33 cellular contexts compared by ENCODE assay signal in the genomic region with DNA sequence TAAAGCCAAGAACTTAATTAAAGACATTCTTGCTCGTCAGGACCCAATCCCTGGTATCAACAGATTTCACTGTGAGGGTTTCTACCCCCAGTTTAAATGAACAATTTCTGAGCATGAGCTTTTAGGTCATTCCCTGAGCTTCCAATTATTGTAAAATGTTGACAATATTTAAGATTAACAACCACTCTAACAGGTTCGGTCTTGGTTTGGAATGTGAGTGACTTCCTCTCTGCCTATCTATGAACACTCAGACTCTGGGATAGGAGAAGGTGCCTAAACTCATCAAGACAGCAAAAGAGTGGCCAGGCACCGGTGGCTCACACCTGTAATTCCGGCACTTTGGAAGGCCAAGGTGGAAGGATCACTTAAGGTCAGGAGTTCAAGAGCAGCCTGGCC.
"Had no signal": no experiment of that assay in that cellular context is flagged by ENCODE, and none has a peak within 500 bp of the region (broad histone marks: within the 10 kb centered on the region; RNA-seq: fewer than 3 reads in every experiment).

No MANE protein-coding gene starts in this region.

- H3K4me1 ChIP-seq: breast epithelium, gastroesophageal sphincter, pancreas, prostate gland, sigmoid colon, upper lobe of right lung had no signal

- H3K4me2 ChIP-seq: hepatocyte had no signal

- H3K9me3 Mint-ChIP-seq: activated B cell treated with CpG ODN at 0.5 μM for 24 hours; activated CD8-positive, alpha-beta T cell treated with anti-CD3 and anti-CD28 coated beads for 36 hours; activated T-cell treated with anti-CD3 and anti-CD28 coated beads, Interleukin-2, amount 50 U/mL, for 4 hours; activated T-helper 17 cell treated with anti-CD3 and anti-CD28 coated beads, Interleukin-2, amount 50 U/mL, for 72 hours; mesothelial cell of epicardium; naive B cell; neural crest cell; stimulated activated memory B cell treated with anti-CD40 and anti-IgM and Interleukin-4, amounts not matched to agents 10 μg/mL and 1 μg/mL and 100 μg/mL, for 72 hours; stimulated activated naive CD8-positive, alpha-beta T cell treated with anti-CD3 and anti-CD28 coated beads, Interleukin-15, amount 100 ng/mL, for 72 hours; T-helper 2 cell treated with Interferon-gamma antibody and Interleukin-4, amounts not matched to agents 5 μg/mL and 100 μg/mL, for 36 hours had no signal

- H3K4me3 Mint-ChIP-seq: activated B cell treated with CpG ODN at 0.5 μM for 24 hours; activated CD8-positive, alpha-beta T cell treated with anti-CD3 and anti-CD28 coated beads for 36 hours; activated T-cell treated with anti-CD3 and anti-CD28 coated beads, Interleukin-2, amount 50 U/mL, for 4 hours; activated T-helper 17 cell treated with anti-CD3 and anti-CD28 coated beads, Interleukin-2, amount 50 U/mL, for 72 hours; mesothelial cell of epicardium; neural crest cell; stimulated activated memory B cell treated with anti-CD40 and anti-IgM and Interleukin-4, amounts not matched to agents 10 μg/mL and 1 μg/mL and 100 μg/mL, for 72 hours; stimulated activated naive CD8-positive, alpha-beta T cell treated with anti-CD3 and anti-CD28 coated beads, Interleukin-15, amount 100 ng/mL, for 72 hours; T-helper 2 cell treated with Interferon-gamma antibody and Interleukin-4, amounts not matched to agents 5 μg/mL and 100 μg/mL, for 36 hours had no signal

- DNase-seq: activated B cell treated with CpG ODN at 0.5 μM for 24 hours; activated CD4-positive, alpha-beta T cell treated with anti-CD3 and anti-CD28 coated beads, Interleukin-2, amount 50 U/mL, for 1 hour; activated CD8-positive, alpha-beta T cell treated with anti-CD3 and anti-CD28 coated beads for 36 hours; activated gamma-delta T cell treated with Interleukin-2 at 50 U/mL for 16 hours; activated naive CD4-positive, alpha-beta T cell treated with anti-CD3 and anti-CD28 coated beads, Interleukin-2, amount 50 U/mL, for 16 hours; activated T-cell treated with anti-CD3 and anti-CD28 coated beads, Interleukin-2, amount 50 U/mL, for 4 hours; amygdala; dermis blood vessel endothelial cell; effector CD4-positive, alpha-beta T cell; islet precursor cell; left cardiac atrium; left ventricle myocardium superior; naive B cell; nucleus accumbens; pancreas; sigmoid colon; small intestine; stimulated activated CD4-positive, alpha-beta T cell treated with anti-CD3 and anti-CD28 coated beads, Interleukin-1b, Interleukin-23, amount 100 ng/mL, for 48 hours; stimulated activated CD4-positive, alpha-beta T cell treated with anti-CD3 and anti-CD28 coated beads, Interleukin-4, amount 100 ng/mL, for 4 hours; stimulated activated CD8-positive, alpha-beta memory T cell treated with anti-CD3 and anti-CD28 coated beads, Interleukin-4, amount 100 ng/mL, for 48 hours; stimulated activated naive CD8-positive, alpha-beta T cell treated with anti-CD3 and anti-CD28 coated beads, Interleukin-15, amount 100 ng/mL, for 72 hours; substantia nigra; upper lobe of right lung had no signal

- H3K36me3 Mint-ChIP-seq: mesothelial cell of epicardium; naive B cell; stimulated activated memory B cell treated with anti-CD40 and anti-IgM and Interleukin-4, amounts not matched to agents 10 μg/mL and 1 μg/mL and 100 μg/mL, for 72 hours had no signal

- H3K36me3 ChIP-seq: breast epithelium, pancreas, prostate gland, upper lobe of right lung had no signal

- H3K79me2 ChIP-seq: hepatocyte had no signal

- H3K27ac ChIP-seq: breast epithelium, gastroesophageal sphincter, hepatocyte, prostate gland, sigmoid colon, upper lobe of right lung had no signal

- H3K27me3 ChIP-seq: breast epithelium, gastroesophageal sphincter, hepatocyte, pancreas, sigmoid colon, upper lobe of right lung had no signal

- FAIRE-seq: colon, pancreas, small intestine had no signal

- H3K27ac Mint-ChIP-seq: activated B cell treated with CpG ODN at 0.5 μM for 24 hours; activated CD8-positive, alpha-beta T cell treated with anti-CD3 and anti-CD28 coated beads for 36 hours; activated T-helper 17 cell treated with anti-CD3 and anti-CD28 coated beads, Interleukin-2, amount 50 U/mL, for 72 hours; mesothelial cell of epicardium; naive B cell; stimulated activated memory B cell treated with anti-CD40 and anti-IgM and Interleukin-4, amounts not matched to agents 10 μg/mL and 1 μg/mL and 100 μg/mL, for 72 hours; stimulated activated naive CD8-positive, alpha-beta T cell treated with anti-CD3 and anti-CD28 coated beads, Interleukin-15, amount 100 ng/mL, for 72 hours; T-helper 2 cell treated with Interferon-gamma antibody and Interleukin-4, amounts not matched to agents 5 μg/mL and 100 μg/mL, for 36 hours had no signal

- ATAC-seq: activated CD8-positive, alpha-beta T cell treated with anti-CD3 and anti-CD28 coated beads for 36 hours; activated T-cell treated with anti-CD3 and anti-CD28 coated beads, Interleukin-2, amount 50 U/mL, for 4 hours; activated T-helper 17 cell treated with anti-CD3 and anti-CD28 coated beads, Interleukin-2, amount 50 U/mL, for 72 hours; gastroesophageal sphincter; left cardiac atrium; left ventricle myocardium superior; stimulated activated memory B cell treated with anti-CD40 and anti-IgM and Interleukin-4, amounts not matched to agents 10 μg/mL and 1 μg/mL and 100 μg/mL, for 72 hours; stimulated activated naive CD8-positive, alpha-beta T cell treated with anti-CD3 and anti-CD28 coated beads, Interleukin-15, amount 100 ng/mL, for 72 hours; upper lobe of right lung had no signal

- H3K9me3 ChIP-seq: breast epithelium, gastroesophageal sphincter, pancreas, prostate gland, sigmoid colon, upper lobe of right lung had no signal

- H3K4me1 Mint-ChIP-seq: activated B cell treated with CpG ODN at 0.5 μM for 24 hours; activated T-helper 17 cell treated with anti-CD3 and anti-CD28 coated beads, Interleukin-2, amount 50 U/mL, for 72 hours; naive B cell; stimulated activated memory B cell treated with anti-CD40 and anti-IgM and Interleukin-4, amounts not matched to agents 10 μg/mL and 1 μg/mL and 100 μg/mL, for 72 hours; stimulated activated naive CD8-positive, alpha-beta T cell treated with anti-CD3 and anti-CD28 coated beads, Interleukin-15, amount 100 ng/mL, for 72 hours had no signal

- H2AFZ ChIP-seq: hepatocyte had no signal

- H3K27me3 Mint-ChIP-seq: naive B cell; stimulated activated naive CD8-positive, alpha-beta T cell treated with anti-CD3 and anti-CD28 coated beads, Interleukin-15, amount 100 ng/mL, for 72 hours had no signal

- H3K4me3 ChIP-seq: breast epithelium, gastroesophageal sphincter, hepatocyte, pancreas, prostate gland, sigmoid colon, upper lobe of right lung had no signal
